In the genomic region with DNA sequence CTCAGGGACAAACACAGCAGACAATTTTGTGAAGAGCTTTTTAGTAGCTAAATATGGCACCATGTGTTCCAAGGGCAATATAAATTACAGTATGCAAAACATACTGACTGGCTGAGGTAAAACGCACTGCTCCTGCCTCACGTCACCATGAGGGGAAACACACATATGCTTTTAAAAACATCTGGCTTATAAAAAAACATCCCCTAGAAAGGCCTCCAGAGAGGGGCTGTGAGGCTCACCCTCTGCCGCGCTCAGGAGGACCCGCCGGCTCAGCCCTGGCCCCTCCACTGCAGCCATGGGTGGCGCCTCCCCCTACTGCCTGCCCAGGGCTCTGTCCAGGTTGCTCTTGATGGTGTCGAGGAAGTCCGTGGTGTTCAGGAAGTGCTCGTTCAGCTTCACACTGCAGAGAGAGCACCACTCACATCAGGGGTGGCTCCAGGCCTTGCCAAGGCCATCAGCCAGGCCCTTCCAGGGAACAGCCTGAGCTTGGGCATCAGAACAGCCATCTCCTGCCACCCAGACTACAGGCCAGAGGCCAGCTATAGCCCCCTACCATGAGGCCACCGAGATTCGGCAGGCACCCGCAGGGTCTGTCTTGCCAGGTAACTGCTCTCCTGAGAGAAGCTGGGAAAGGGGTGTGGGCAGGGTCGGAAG, we compare ENCODE assay signal across 27 cellular contexts.
DNase-seq lines count a peak whose midpoint lies in the region; ATAC-seq and TF ChIP-seq lines count a peak whose summit lies in the region.
"Had no signal": no experiment of that assay in that cellular context is flagged by ENCODE, and none has a peak within 500 bp of the region (broad histone marks: within the 10 kb centered on the region; RNA-seq: fewer than 3 reads in every experiment).

No MANE protein-coding gene starts in this region.

- H4K20me1 ChIP-seq in BLaER1 treated with 17β-estradiol and CSF1 and Interleukin-3, amounts not matched to agents 10 nM and 100 nM: peaks cover 7 to 98% (median 63%) of the 10 kb centered on the region in 11 experiments; a peak in 19 of 22 replicates

- peak overlapping the region in 6 of 11 experiments; percentile 16 to 48 (median 26); a peak in 10 of 22 replicates for H3K27ac ChIP-seq in BLaER1 treated with 17β-estradiol and CSF1 and Interleukin-3, amounts not matched to agents 10 nM and 100 nM
- H3K27ac ChIP-seq in angular gyrus (ENCODE audit: low read depth, low read length) (peak overlapping the region; percentile 41), neutrophil (peak overlapping the region; percentile 29)
- H3K27ac ChIP-seq: ovary, tibial artery had no signal

- H3K4me1 ChIP-seq in BLaER1 treated with 17β-estradiol and CSF1 and Interleukin-3, amounts not matched to agents 10 nM and 100 nM: peaks cover 13 to 72% (median 29%) of the 10 kb centered on the region in 10 experiments; a peak in 19 of 20 replicates
- H3K4me1 ChIP-seq in neutrophil (ENCODE audit: control insufficient read depth in 1 of 2, insufficient read depth in 1 of 2, low read depth in 1 of 2, low read length in 1 of 2): peaks cover 4 to 6% of the 10 kb centered on the region in 2 experiments
- H3K4me1 ChIP-seq: HAP-1 had no signal

- no peaks in the 10 kb centered on the region for H3K27me3 ChIP-seq in BLaER1 treated with 17β-estradiol and CSF1 and Interleukin-3, amounts not matched to agents 10 nM and 100 nM
- H3K27me3 ChIP-seq in neutrophil: no peaks in the 10 kb centered on the region
- H3K27me3 ChIP-seq: gastroesophageal sphincter, ovary, tibial artery had no signal

- DNase-seq in NAMALWA (ENCODE audit: low spot score): peak; percentile 77
- DNase-seq in D341Med (ENCODE audit: low spot score): no peak
- DNase-seq in kidney tubule cell (ENCODE audit: low spot score): no peak
- no peak for DNase-seq in HuH-7 (ENCODE audit: low spot score)
- DNase-seq: activated CD4-positive, alpha-beta T cell treated with anti-CD3 and anti-CD28 coated beads, Interleukin-2, amount 50 U/mL, for 48 hours; activated naive CD4-positive, alpha-beta T cell treated with Interleukin-2 at 50 U/mL for 16 hours; activated T-cell treated with anti-CD3 and anti-CD28 coated beads for 4 hours; aorta; CD8-positive, alpha-beta T cell; central memory CD4-positive, alpha-beta T cell; effector CD4-positive, alpha-beta T cell; kidney; mammary epithelial cell; naive B cell; NCI-H1417 treated with DMSO at 0.1 percent for 48 hours; NCI-H510A treated with DMSO at 0.1 percent for 48 hours; ovary; Right ventricle myocardium superior; tibial artery had no signal

- no peaks in the 10 kb centered on the region for H3K9me3 ChIP-seq in BLaER1 treated with 17β-estradiol and CSF1 and Interleukin-3, amounts not matched to agents 10 nM and 100 nM (replicated peaks in 1 of 11)
- H3K9me3 ChIP-seq in neutrophil: no peaks in the 10 kb centered on the region
- H3K9me3 ChIP-seq: gastroesophageal sphincter, HAP-1, ovary, tibial artery had no signal

- H3K4me2 ChIP-seq in BLaER1 treated with 17β-estradiol and CSF1 and Interleukin-3, amounts not matched to agents 10 nM and 100 nM: peak overlapping the region in 6 of 11 experiments; percentile 13 to 50 (median 28); a peak in 7 of 22 replicates

- peaks cover 72 to 100% (median 98%) of the 10 kb centered on the region in 11 experiments for H3K36me3 ChIP-seq in BLaER1 treated with 17β-estradiol and CSF1 and Interleukin-3, amounts not matched to agents 10 nM and 100 nM
- peaks cover 52% of the 10 kb centered on the region for H3K36me3 ChIP-seq in neutrophil
- H3K36me3 ChIP-seq: ovary had no signal

- H3K4me3 ChIP-seq in BLaER1 treated with 17β-estradiol and CSF1 and Interleukin-3, amounts not matched to agents 10 nM and 100 nM: no peak overlapping the region
- no peak overlapping the region for H3K4me3 ChIP-seq in neutrophil (ENCODE audit: low read depth in 1 of 2, low read length in 1 of 2)
- H3K4me3 ChIP-seq: gastroesophageal sphincter, HAP-1, ovary, tibial artery had no signal

- TF ChIP-seq CTCF in neutrophil (IDR thresholded peaks at IDR 0.05): no peak

- no peak for ATAC-seq in HG03039 (IDR thresholded peaks at IDR 0.05; ENCODE audit: unreplicated experiment)
- ATAC-seq: CD8-positive, alpha-beta T cell; esophagus mucosa; gastroesophageal sphincter; stimulated activated effector memory CD8-positive, alpha-beta T cell treated with anti-CD3 and anti-CD28 coated beads, Interleukin-12 subunit alpha, Interleukin-12 subunit beta, amount 100 ng/mL, for 72 hours had no signal

- peak overlapping the region in 9 of 11 experiments; percentile 6 to 52 (median 28); a peak in 13 of 22 replicates for H3K9ac ChIP-seq in BLaER1 treated with 17β-estradiol and CSF1 and Interleukin-3, amounts not matched to agents 10 nM and 100 nM
